Comparison of ENCODE assay signal across 11 cellular contexts in genomic region chr11:111982532-111983186, GRCh38. TPM values are rescaled to one million over a fixed set of nuclear protein-coding genes. Genes with fewer than 3 reads are reported as not detected.
DNase-seq lines count a peak whose midpoint lies in the region; ATAC-seq and TF ChIP-seq lines count a peak whose summit lies in the region.
"Had no signal": no experiment of that assay in that cellular context is flagged by ENCODE, and none has a peak within 500 bp of the region (broad histone marks: within the 10 kb centered on the region; RNA-seq: fewer than 3 reads in every experiment).

No MANE protein-coding gene starts in this region.

- peaks cover 26% of the 10 kb centered on the region for H3K36me3 Mint-ChIP-seq in activated T-helper 17 cell treated with anti-CD3 and anti-CD28 coated beads, Interleukin-2, amount 50 U/mL, for 72 hours (ENCODE audit: low read depth)
- peaks cover 0 to 3% (median 3%) of the 10 kb centered on the region in 3 donors for H3K36me3 Mint-ChIP-seq in immature natural killer cell
- peaks cover 2% of the 10 kb centered on the region for H3K36me3 Mint-ChIP-seq in activated CD8-positive, alpha-beta T cell treated with anti-CD3 and anti-CD28 coated beads for 36 hours (ENCODE audit: low read depth)
- peaks cover 4 to 16% of the 10 kb centered on the region in 2 donors for H3K36me3 Mint-ChIP-seq in activated T-cell treated with anti-CD3 and anti-CD28 coated beads, Interleukin-2, amount 50 U/mL, for 72 hours (ENCODE audit: insufficient read depth in 2 of 2)
- H3K36me3 Mint-ChIP-seq: CD4-positive, CD25-positive, alpha-beta regulatory T cell had no signal

- peaks cover 9% of the 10 kb centered on the region for H3K27me3 Mint-ChIP-seq in activated T-helper 17 cell treated with anti-CD3 and anti-CD28 coated beads, Interleukin-2, amount 50 U/mL, for 72 hours
- peaks cover 3 to 12% (median 8%) of the 10 kb centered on the region in 3 donors for H3K27me3 Mint-ChIP-seq in immature natural killer cell (ENCODE audit: low read depth in 3 of 3)
- H3K27me3 Mint-ChIP-seq in activated CD8-positive, alpha-beta T cell treated with anti-CD3 and anti-CD28 coated beads for 36 hours = peaks cover 22% of the 10 kb centered on the region
- H3K27me3 Mint-ChIP-seq in activated T-cell treated with anti-CD3 and anti-CD28 coated beads, Interleukin-2, amount 50 U/mL, for 72 hours (ENCODE audit: low read depth) = peaks cover 12% of the 10 kb centered on the region

- H3K27ac ChIP-seq in HUES64 (ENCODE audit: low read depth, low read length) (peak overlapping the region; percentile 92; the same call in 1 of the 2 replicates), ectodermal cell (ENCODE audit: insufficient read depth, low read depth, low read length, poor library complexity, severe bottlenecking) (peak overlapping the region; percentile 93), prostate gland (peak overlapping the region; percentile 84 to 85)

- 50% methylated on average over 5 of the region's 5 CpGs for WGBS in HUES64
- 55 to 56% methylated on average over 5 of the region's 5 CpGs for WGBS in ectodermal cell, 2 experiments
- 48% methylated on average over 5 of the region's 5 CpGs for WGBS in prostate gland

- H3K4me3 Mint-ChIP-seq in activated T-helper 17 cell treated with anti-CD3 and anti-CD28 coated beads, Interleukin-2, amount 50 U/mL, for 72 hours = no peak overlapping the region
- no peak overlapping the region for H3K4me3 Mint-ChIP-seq in immature natural killer cell
- H3K4me3 Mint-ChIP-seq in activated CD8-positive, alpha-beta T cell treated with anti-CD3 and anti-CD28 coated beads for 36 hours = no peak overlapping the region
- no peak overlapping the region for H3K4me3 Mint-ChIP-seq in activated T-cell treated with anti-CD3 and anti-CD28 coated beads, Interleukin-2, amount 50 U/mL, for 72 hours
- H3K4me3 Mint-ChIP-seq: stimulated activated effector memory CD8-positive, alpha-beta T cell treated with anti-CD3 and anti-CD28 coated beads, Interleukin-12 subunit alpha, Interleukin-12 subunit beta, amount 100 ng/mL, for 72 hours had no signal

- H3K9ac ChIP-seq in HUES64 (ENCODE audit: low read depth, low read length) = peak overlapping the region; percentile 54

- intact Hi-C loops in left colon (cut with DNase I, micrococcal nuclease) = loop anchor here in 1 of 2 donors (5.0 kb wide), 1 partner anchor 50 kb away; no protein-coding TSS in a partner anchor
- intact Hi-C loops in prostate gland (cut with DNase I) = loop anchor here (2.0 kb wide), 2 partner anchors 52 to 104 kb away; partner anchors contain the start of genes CFAP68 and FDXACB1
- intact Hi-C loops in activated CD8-positive, alpha-beta T cell treated with anti-CD3 and anti-CD28 coated beads for 36 hours (cut with micrococcal nuclease) = no loop called here

- TF ChIP-seq CTCF in prostate gland (IDR thresholded peaks at IDR 0.05) = no peak
- no peak for TF ChIP-seq CTCF in activated CD8-positive, alpha-beta T cell treated with anti-CD3 and anti-CD28 coated beads for 36 hours (IDR thresholded peaks at IDR 0.05)

- CTCF ChIA-PET in activated CD8-positive, alpha-beta T cell treated with anti-CD3 and anti-CD28 coated beads for 36 hours (lab: Charles Lee) = interaction anchor here (1.3 to 10.3 kb wide), 19 partner anchors 11 to 396 kb away, joined by 3 to 223 read pairs (median 8); partner anchors contain the start of genes ALG9, CFAP68 and DIXDC1

- POLR2A ChIA-PET in activated CD8-positive, alpha-beta T cell treated with anti-CD3 and anti-CD28 coated beads for 36 hours (lab: Charles Lee) = interaction anchor here (1.1 kb wide), 1 partner anchor 103 kb away, joined by 3 read pairs; the partner anchor contains the start of gene CFAP68

- H3K9me3 Mint-ChIP-seq in activated T-helper 17 cell treated with anti-CD3 and anti-CD28 coated beads, Interleukin-2, amount 50 U/mL, for 72 hours = no peaks in the 10 kb centered on the region
- H3K9me3 Mint-ChIP-seq in immature natural killer cell = no peaks in the 10 kb centered on the region
- no peaks in the 10 kb centered on the region for H3K9me3 Mint-ChIP-seq in activated CD8-positive, alpha-beta T cell treated with anti-CD3 and anti-CD28 coated beads for 36 hours
- H3K9me3 Mint-ChIP-seq in activated T-cell treated with anti-CD3 and anti-CD28 coated beads, Interleukin-2, amount 50 U/mL, for 72 hours = no peaks in the 10 kb centered on the region
- H3K9me3 Mint-ChIP-seq: CD4-positive, CD25-positive, alpha-beta regulatory T cell; stimulated activated effector memory CD8-positive, alpha-beta T cell treated with anti-CD3 and anti-CD28 coated beads, Interleukin-12 subunit alpha, Interleukin-12 subunit beta, amount 100 ng/mL, for 72 hours had no signal

- H3K4me1 ChIP-seq in HUES64 (ENCODE audit: insufficient read depth, low read length) (peaks cover 42% of the 10 kb centered on the region), ectodermal cell (ENCODE audit: control insufficient read depth, insufficient read depth, low read length) (peaks cover 53% of the 10 kb centered on the region), prostate gland (replicated peaks) (no peaks in the 10 kb centered on the region)

- no peak overlapping the region for H3K27ac Mint-ChIP-seq in activated T-helper 17 cell treated with anti-CD3 and anti-CD28 coated beads, Interleukin-2, amount 50 U/mL, for 72 hours
- peak overlapping the region in 1 of 6 donors; percentile 26 for H3K27ac Mint-ChIP-seq in immature natural killer cell
- no peak overlapping the region for H3K27ac Mint-ChIP-seq in activated CD8-positive, alpha-beta T cell treated with anti-CD3 and anti-CD28 coated beads for 36 hours
- no peak overlapping the region for H3K27ac Mint-ChIP-seq in activated T-cell treated with anti-CD3 and anti-CD28 coated beads, Interleukin-2, amount 50 U/mL, for 72 hours
- H3K27ac Mint-ChIP-seq: stimulated activated effector memory CD8-positive, alpha-beta T cell treated with anti-CD3 and anti-CD28 coated beads, Interleukin-12 subunit alpha, Interleukin-12 subunit beta, amount 100 ng/mL, for 72 hours had no signal

- H3K4me3 ChIP-seq in HUES64 (ENCODE audit: low read length) (peak overlapping the region; percentile 40), ectodermal cell (ENCODE audit: insufficient read depth, low read depth, low read length) (peak overlapping the region; percentile 13), prostate gland (peak overlapping the region; percentile 17 to 28)

- H3K4me1 Mint-ChIP-seq in activated T-helper 17 cell treated with anti-CD3 and anti-CD28 coated beads, Interleukin-2, amount 50 U/mL, for 72 hours = no peaks in the 10 kb centered on the region
- H3K4me1 Mint-ChIP-seq in immature natural killer cell = peaks cover 4 to 6% of the 10 kb centered on the region in 2 donors
- peaks cover 4% of the 10 kb centered on the region for H3K4me1 Mint-ChIP-seq in activated CD8-positive, alpha-beta T cell treated with anti-CD3 and anti-CD28 coated beads for 36 hours (ENCODE audit: low read depth)
- peaks cover 6% of the 10 kb centered on the region for H3K4me1 Mint-ChIP-seq in activated T-cell treated with anti-CD3 and anti-CD28 coated beads, Interleukin-2, amount 50 U/mL, for 72 hours (ENCODE audit: low read depth)

- no peaks in the 10 kb centered on the region for H3K9me3 ChIP-seq in HUES64 (ENCODE audit: insufficient read depth, low read depth, low read length)
- H3K9me3 ChIP-seq in ectodermal cell (ENCODE audit: control insufficient read depth, low read length) = no peaks in the 10 kb centered on the region
- H3K9me3 ChIP-seq in prostate gland = no peaks in the 10 kb centered on the region

- TF ChIP-seq POLR2A in prostate gland (IDR thresholded peaks at IDR 0.05) = no peak

- H3K27me3 ChIP-seq in HUES64 (ENCODE audit: insufficient read depth, low read length) = no peaks in the 10 kb centered on the region
- H3K27me3 ChIP-seq in ectodermal cell (ENCODE audit: control insufficient read depth, insufficient read depth, low read length, poor library complexity, severe bottlenecking) = peaks cover 3% of the 10 kb centered on the region
- no peaks in the 10 kb centered on the region for H3K27me3 ChIP-seq in prostate gland (replicated peaks; ENCODE audit: insufficient read depth)

- peak; percentile 37 for ATAC-seq in left colon
- no peak for ATAC-seq in activated T-helper 17 cell treated with anti-CD3 and anti-CD28 coated beads, Interleukin-2, amount 50 U/mL, for 72 hours (replicated peaks)
- ATAC-seq in activated CD8-positive, alpha-beta T cell treated with anti-CD3 and anti-CD28 coated beads for 36 hours = no peak
- ATAC-seq in activated T-cell treated with anti-CD3 and anti-CD28 coated beads, Interleukin-2, amount 50 U/mL, for 72 hours (replicated peaks in 1 of 2) = no peak

- H3K36me3 ChIP-seq in HUES64 (ENCODE audit: insufficient read depth, low read length) (peaks cover 28% of the 10 kb centered on the region), ectodermal cell (ENCODE audit: control insufficient read depth, insufficient read depth, low read length) (peaks cover 9% of the 10 kb centered on the region), prostate gland (no peaks in the 10 kb centered on the region)

- DNase-seq in left colon = no peak
- DNase-seq in prostate gland (ENCODE audit: low spot score) = no peak
- no peak for DNase-seq in immature natural killer cell
- no peak for DNase-seq in activated CD8-positive, alpha-beta T cell treated with anti-CD3 and anti-CD28 coated beads for 36 hours
- DNase-seq in activated T-cell treated with anti-CD3 and anti-CD28 coated beads, Interleukin-2, amount 50 U/mL, for 72 hours = no peak
- DNase-seq: amniotic stem cell had no signal

RNA-seq across cellular contexts. Expression of gene DLAT, which starts 42.5 kb away (rescaled TPM):
- polyA plus RNA-seq in HUES64 (2013, experiment 1 of 2) = 54.7 TPM
- polyA plus RNA-seq in HUES64 (2013, experiment 2 of 2) = 57.2 TPM
- 56.8 TPM for polyA plus RNA-seq in ectodermal cell (2013, experiment 1 of 4)
- 59.9 TPM for polyA plus RNA-seq in ectodermal cell (2013, experiment 2 of 4)
- polyA plus RNA-seq in ectodermal cell (2013, experiment 3 of 4) = 40.6 TPM
- polyA plus RNA-seq in ectodermal cell (2013, experiment 4 of 4) = 42.1 TPM
- total RNA-seq in left colon (10 to 100 TPM; 51.1 to 75.3 TPM), prostate gland (10 to 100 TPM; 19.9 to 21.2 TPM)
- total RNA-seq in activated T-helper 17 cell treated with anti-CD3 and anti-CD28 coated beads, Interleukin-2, amount 50 U/mL, for 72 hours = 10 to 100 TPM; 27.4 to 49.1 TPM
- polyA plus RNA-seq in immature natural killer cell = 10 to 100 TPM; 13.6 to 21.5 (median 20.7) TPM
- 10 to 100 TPM; 50.3 to 51.4 TPM for total RNA-seq in activated CD8-positive, alpha-beta T cell treated with anti-CD3 and anti-CD28 coated beads for 36 hours
- total RNA-seq in activated T-cell treated with anti-CD3 and anti-CD28 coated beads, Interleukin-2, amount 50 U/mL, for 72 hours = 10 to 100 TPM; 27.2 to 31.6 TPM

RNA-seq across cellular contexts. Expression of gene DIXDC1, which starts 45.5 kb away (rescaled TPM):
- polyA plus RNA-seq in HUES64 (2013, experiment 1 of 2) = 8.9 TPM
- polyA plus RNA-seq in HUES64 (2013, experiment 2 of 2) = 10.5 TPM
- 26.1 TPM for polyA plus RNA-seq in ectodermal cell (2013, experiment 1 of 4)
- polyA plus RNA-seq in ectodermal cell (2013, experiment 2 of 4) = 30.1 TPM
- 25.6 TPM for polyA plus RNA-seq in ectodermal cell (2013, experiment 3 of 4)
- 31.5 TPM for polyA plus RNA-seq in ectodermal cell (2013, experiment 4 of 4)
- total RNA-seq in left colon (10 to 100 TPM in 1 of 2 donors, 1 to 10 TPM in 1; 7.7 to 14.2 TPM), prostate gland (10 to 100 TPM; 32.9 to 35.2 TPM)
- total RNA-seq in activated T-helper 17 cell treated with anti-CD3 and anti-CD28 coated beads, Interleukin-2, amount 50 U/mL, for 72 hours = 10 to 100 TPM; 11.3 to 27.4 TPM
- polyA plus RNA-seq in immature natural killer cell = not detected
- 1 to 10 TPM; 9.1 to 9.4 TPM for total RNA-seq in activated CD8-positive, alpha-beta T cell treated with anti-CD3 and anti-CD28 coated beads for 36 hours
- 10 to 100 TPM; 14.8 to 24.7 TPM for total RNA-seq in activated T-cell treated with anti-CD3 and anti-CD28 coated beads, Interleukin-2, amount 50 U/mL, for 72 hours
